8 cellular contexts compared by ENCODE assay signal in the genomic region with DNA sequence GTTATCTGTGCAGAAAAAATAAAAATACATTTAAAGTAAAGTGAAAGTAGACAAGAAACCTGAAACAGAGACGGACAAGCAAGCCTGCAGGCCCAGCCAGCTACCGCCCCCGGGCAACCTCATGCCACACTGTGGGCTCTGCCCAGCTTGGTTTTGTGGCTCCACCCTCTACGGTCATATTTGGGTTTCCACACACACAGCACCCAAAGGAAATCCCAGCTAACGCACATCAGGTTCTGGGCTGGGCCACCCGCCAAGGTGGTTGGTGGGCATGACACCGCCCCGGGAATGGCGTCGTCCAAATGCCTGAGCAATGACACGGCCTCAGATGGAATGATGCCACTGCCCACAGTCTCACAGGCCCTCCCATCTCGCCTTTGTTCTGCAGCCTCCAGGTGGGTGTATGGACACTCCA. TPM values are rescaled to one million over a fixed set of nuclear protein-coding genes. Genes with fewer than 3 reads are reported as not detected.
A peak's percentile ranks its signal among the peaks of the same experiment; 100 is the strongest.
DNase-seq lines count a peak whose midpoint lies in the region; ATAC-seq, FAIRE-seq and TF ChIP-seq lines count a peak whose summit lies in the region.

No MANE protein-coding gene starts in this region.

- H3K9me3 Mint-ChIP-seq in astrocyte (ENCODE audit: unreplicated experiment): no peaks in the 10 kb centered on the region
- no peaks in the 10 kb centered on the region for H3K9me3 Mint-ChIP-seq in naive thymus-derived CD8-positive, alpha-beta T cell

- TF ChIP-seq CTCF in RWPE1 (conservative IDR thresholded peaks at IDR 0.05; ENCODE audit: low read depth) (no peak), astrocyte (IDR thresholded peaks at IDR 0.05; ENCODE audit: insufficient read depth, low read depth, low read length) (no peak), tibial artery (IDR thresholded peaks at IDR 0.05) (no peak)

- intact Hi-C loops in tibial artery (cut with DNase I; ENCODE audit: low total_unique reads): no loop called here

- peaks cover 18% of the 10 kb centered on the region for H3K27me3 Mint-ChIP-seq in astrocyte (ENCODE audit: low read depth, unreplicated experiment)
- H3K27me3 Mint-ChIP-seq in naive thymus-derived CD8-positive, alpha-beta T cell: no peaks in the 10 kb centered on the region

- peak overlapping the region; percentile 51 for H3K4me2 ChIP-seq in BLaER1
- peak overlapping the region; percentile 56 for H3K4me2 ChIP-seq in astrocyte (ENCODE audit: low read length)

- H3K4me1 Mint-ChIP-seq in astrocyte (ENCODE audit: low read depth, unreplicated experiment): peaks cover 17% of the 10 kb centered on the region
- peaks cover 32 to 83% (median 74%) of the 10 kb centered on the region in 4 donors for H3K4me1 Mint-ChIP-seq in naive thymus-derived CD8-positive, alpha-beta T cell

- DNase-seq in RWPE1 (ENCODE audit: low spot score) (peak; percentile 97), astrocyte (ENCODE audit: low read depth) (peak; percentile 77), tibial artery (no peak), NCI-H446 (lab: John Stamatoyannopoulos, UW) (no peak)
- peak in 9 of 10 donors; percentile 25 to 70 (median 56) for DNase-seq in naive thymus-derived CD8-positive, alpha-beta T cell

- H3K4me3 ChIP-seq in BLaER1: no peak overlapping the region
- H3K4me3 ChIP-seq in astrocyte (ENCODE audit: insufficient read depth, low read depth, low read length): no peak overlapping the region
- H3K4me3 ChIP-seq in tibial artery: no peak overlapping the region

- no peaks in the 10 kb centered on the region for H3K9me3 ChIP-seq in BLaER1
- H3K9me3 ChIP-seq in astrocyte (ENCODE audit: insufficient read depth, low read depth, low read length): no peaks in the 10 kb centered on the region
- no peaks in the 10 kb centered on the region for H3K9me3 ChIP-seq in tibial artery

- FAIRE-seq in astrocyte (lab: Jason Lieb, UNC): peak; percentile 88

- H3K9ac ChIP-seq in BLaER1 (no peak overlapping the region), astrocyte (ENCODE audit: low read length) (peak overlapping the region; percentile 8)

- H3K36me3 ChIP-seq in BLaER1 (peaks cover 26% of the 10 kb centered on the region; the same call in 1 of the 2 replicates), astrocyte (ENCODE audit: insufficient read depth, low read length) (no peaks in the 10 kb centered on the region), tibial artery (no peaks in the 10 kb centered on the region)

- H3K27ac ChIP-seq in BLaER1 (no peak overlapping the region), RWPE1 (peak overlapping the region; percentile 98), astrocyte (ENCODE audit: low read depth, low read length) (no peak overlapping the region), tibial artery (peak overlapping the region in 1 of 2 donors; percentile 8)

- no peaks in the 10 kb centered on the region for H3K79me2 ChIP-seq in astrocyte (ENCODE audit: insufficient read depth, low read length)

- H2AFZ ChIP-seq in astrocyte (ENCODE audit: low read depth, low read length): no peak overlapping the region

- peak; percentile 97 for ATAC-seq in naive thymus-derived CD8-positive, alpha-beta T cell
- ATAC-seq in GM21619 (IDR thresholded peaks at IDR 0.05; ENCODE audit: unreplicated experiment) (no peak), HG02973 (IDR thresholded peaks at IDR 0.05; ENCODE audit: unreplicated experiment) (no peak)

- CTCF ChIA-PET in RWPE1 (lab: Yijun Ruan, JAX): interaction anchor here (0.5 to 1.0 kb wide), 3 partner anchors 12 to 258 kb away, joined by 3 to 5 read pairs (median 3); no protein-coding TSS in a partner anchor

- H3K27me3 ChIP-seq in BLaER1: no peaks in the 10 kb centered on the region
- no peaks in the 10 kb centered on the region for H3K27me3 ChIP-seq in astrocyte (ENCODE audit: insufficient read depth, low read length)
- no peaks in the 10 kb centered on the region for H3K27me3 ChIP-seq in tibial artery

- peaks cover 2% of the 10 kb centered on the region for H3K36me3 Mint-ChIP-seq in astrocyte (ENCODE audit: low read depth, unreplicated experiment)
- H3K36me3 Mint-ChIP-seq in naive thymus-derived CD8-positive, alpha-beta T cell: peaks cover 0 to 6% (median 0%) of the 10 kb centered on the region in 3 donors

- H3K4me1 ChIP-seq in BLaER1 (peaks cover 55% of the 10 kb centered on the region), astrocyte (ENCODE audit: insufficient read depth, low read length) (peaks cover 15% of the 10 kb centered on the region), tibial artery (peaks cover 0 to 17% (median 6%) of the 10 kb centered on the region in 4 donors)

- POLR2A ChIA-PET in RWPE1 (lab: Yijun Ruan, JAX; ENCODE audit: low non-redundant PET): interaction anchor here (1.3 kb wide), 1 partner anchor 23 kb away, joined by 4 read pairs; a partner anchor contains a TSS
- POLR2A ChIA-PET in naive thymus-derived CD8-positive, alpha-beta T cell (lab: Charles Lee): interaction anchor here (0.9 to 2.5 kb wide), 5 partner anchors 9 to 38 kb away, joined by 3 to 20 read pairs (median 4); a partner anchor contains a TSS

- H3K27ac Mint-ChIP-seq in astrocyte (ENCODE audit: unreplicated experiment): peak overlapping the region; percentile 53
- H3K27ac Mint-ChIP-seq in naive thymus-derived CD8-positive, alpha-beta T cell: peak overlapping the region; percentile 63 to 93 (median 87)

- H3K4me3 Mint-ChIP-seq in astrocyte (ENCODE audit: unreplicated experiment): no peak overlapping the region
- H3K4me3 Mint-ChIP-seq in naive thymus-derived CD8-positive, alpha-beta T cell: peak overlapping the region; percentile 57 to 83 (median 70)

- H4K20me1 ChIP-seq in BLaER1 (peaks cover 62% of the 10 kb centered on the region), astrocyte (ENCODE audit: insufficient read depth, low read length) (no peaks in the 10 kb centered on the region)

RNA-seq across cellular contexts. Expression of a gene that starts 22.9 kb away (rescaled TPM):
- total RNA-seq in astrocyte: 1.2 and 1.4 TPM in 2 replicates
- total RNA-seq in naive thymus-derived CD8-positive, alpha-beta T cell: 10 to 100 TPM; 20.3 to 24.5 TPM
- polyA plus RNA-seq in naive thymus-derived CD8-positive, alpha-beta T cell: 10 to 100 TPM in 1 of 3 donors, 1 to 10 TPM in 2; 4.5 to 21.4 (median 9.4) TPM

RNA-seq across cellular contexts. Expression of a gene that starts 59.8 kb away (rescaled TPM):
- total RNA-seq in astrocyte: 0.05 and 0.12 TPM in 2 replicates
- not detected for total RNA-seq in naive thymus-derived CD8-positive, alpha-beta T cell
- polyA plus RNA-seq in naive thymus-derived CD8-positive, alpha-beta T cell: not detected

Comparison
In these comparisons a context has a peak if more than half of its experiments do, and no peak if none do; other contexts are left out.
1. DNase-seq: peak in RWPE1 (single experiment), astrocyte (single experiment) and naive thymus-derived CD8-positive, alpha-beta T cell (9 of 10); none in tibial artery (0 of 2) and NCI-H446 (0 of 2).
2. ATAC-seq: peak in naive thymus-derived CD8-positive, alpha-beta T cell (2 of 2); none in GM21619 (single experiment) and HG02973 (single experiment).